ENCODE assay signal across 8 cellular contexts in genomic region chr11:107598225-107599139, GRCh38. TPM values are rescaled to one million over a fixed set of nuclear protein-coding genes. Genes with fewer than 3 reads are reported as not detected.
DNase-seq lines count a peak whose midpoint lies in the region; ATAC-seq and TF ChIP-seq lines count a peak whose summit lies in the region.

No MANE protein-coding gene starts in this region.

- H3K56ac ChIP-seq in mesendoderm (ENCODE audit: low read length): no peak overlapping the region

- H3K27ac ChIP-seq in WERI-Rb-1 (no peak overlapping the region), mesendoderm (ENCODE audit: low read depth, low read length) (no peak overlapping the region), caudate nucleus (ENCODE audit: low read depth, low read length) (no peak overlapping the region)

- H4K8ac ChIP-seq in mesendoderm (ENCODE audit: low read depth, low read length): no peak overlapping the region

- H3K36me3 ChIP-seq in WERI-Rb-1 (no peaks in the 10 kb centered on the region), mesendoderm (ENCODE audit: control insufficient read depth, insufficient read depth, low read length) (no peaks in the 10 kb centered on the region)

- no peaks in the 10 kb centered on the region for H3K9me3 ChIP-seq in WERI-Rb-1 (ENCODE audit: severe bottlenecking)

- no peak overlapping the region for H3K9ac ChIP-seq in mesendoderm (ENCODE audit: low read length)

- H3K4ac ChIP-seq in mesendoderm (ENCODE audit: low read depth, low read length): no peak overlapping the region

- DNase-seq in AG09319 (ENCODE audit: extremely low read depth, low read depth) (no peak), WERI-Rb-1 (peak; percentile 38), mesendoderm (peak; percentile 49), caudate nucleus (lab: John Stamatoyannopoulos, UW) (no peak), amniotic stem cell (lab: John Stamatoyannopoulos, UW) (no peak), NK-92 (lab: John Stamatoyannopoulos, UW; ENCODE audit: unreplicated experiment) (no peak)

- no peak overlapping the region for H2BK5ac ChIP-seq in mesendoderm (ENCODE audit: low read length)

- no peaks in the 10 kb centered on the region for H3K79me2 ChIP-seq in mesendoderm (ENCODE audit: control insufficient read depth, insufficient read depth, low read length)

- H3K4me1 ChIP-seq in mesendoderm (ENCODE audit: control insufficient read depth, low read depth, low read length): no peaks in the 10 kb centered on the region

- WGBS in mesendoderm (ENCODE audit: extremely low coverage, insufficient coverage, low lambda C conversion rate): no CpG with 5 or more reads among the region's 6 CpGs

- TF ChIP-seq CTCF in AG09319 (IDR thresholded peaks at IDR 0.05; ENCODE audit: low read depth, low read length) (peak; percentile 34), WERI-Rb-1 (IDR thresholded peaks at IDR 0.05; ENCODE audit: low read depth, low read length) (peak; percentile 80)

- no peaks in the 10 kb centered on the region for H3K79me1 ChIP-seq in mesendoderm (ENCODE audit: low read length)

- H3K27me3 ChIP-seq in WERI-Rb-1 (ENCODE audit: insufficient read depth, low read depth, severe bottlenecking): no peaks in the 10 kb centered on the region
- peaks cover 2% of the 10 kb centered on the region for H3K27me3 ChIP-seq in mesendoderm (ENCODE audit: insufficient read depth, low read length, poor library complexity)

- no peak overlapping the region for H2BK120ac ChIP-seq in mesendoderm (ENCODE audit: low read depth, low read length)

- H3K4me2 ChIP-seq in mesendoderm (ENCODE audit: low read length): no peak overlapping the region

- no peak overlapping the region for H3K18ac ChIP-seq in mesendoderm (ENCODE audit: low read length)

- H3K4me3 ChIP-seq in WERI-Rb-1 (ENCODE audit: low read depth, low read length) (no peak overlapping the region), mesendoderm (ENCODE audit: low read length) (no peak overlapping the region)

- H2AK5ac ChIP-seq in mesendoderm (ENCODE audit: low read length): no peak overlapping the region

- H3K23ac ChIP-seq in mesendoderm (ENCODE audit: low read length): no peak overlapping the region

- H2BK15ac ChIP-seq in mesendoderm (replicated peaks; ENCODE audit: low read depth): no peak overlapping the region

- H4K5ac ChIP-seq in mesendoderm (ENCODE audit: low read length): no peak overlapping the region

- ATAC-seq in GM18502 (IDR thresholded peaks at IDR 0.05; ENCODE audit: poor library complexity, unreplicated experiment) (peak; percentile 73), HG03139 (IDR thresholded peaks at IDR 0.05; ENCODE audit: unreplicated experiment) (peak; percentile 68)

RNA-seq across cellular contexts. Expression of gene ELMOD1, which starts 7.5 kb away (rescaled TPM):
- 0.10 TPM for polyA plus RNA-seq in mesendoderm (2013, experiment 1 of 2)
- 0.06 TPM for polyA plus RNA-seq in mesendoderm (2013, experiment 2 of 2)

RNA-seq across cellular contexts. Expression of gene ALKBH8, which starts 32.9 kb away (rescaled TPM):
- 8.3 TPM for polyA plus RNA-seq in mesendoderm (2013, experiment 1 of 2)
- 8.2 TPM for polyA plus RNA-seq in mesendoderm (2013, experiment 2 of 2)

Comparison
In these comparisons a context has a peak if more than half of its experiments do, and no peak if none do; other contexts are left out.
1. DNase-seq: peak in WERI-Rb-1 (single experiment) and mesendoderm (single experiment); none in AG09319 (single experiment), caudate nucleus (0 of 61), amniotic stem cell (single experiment) and NK-92 (single experiment).